Comparison of ENCODE assay signal across 27 cellular contexts in genomic region chr13:30362005-30362788, GRCh38. TPM values are rescaled to one million over a fixed set of nuclear protein-coding genes. Genes with fewer than 3 reads are reported as not detected.
DNase-seq lines count a peak whose midpoint lies in the region; ATAC-seq, FAIRE-seq and TF ChIP-seq lines count a peak whose summit lies in the region.
"Had no signal": no experiment of that assay in that cellular context is flagged by ENCODE, and none has a peak within 500 bp of the region (broad histone marks: within the 10 kb centered on the region; RNA-seq: fewer than 3 reads in every experiment).

No MANE protein-coding gene starts in this region.

- H3K9ac ChIP-seq in K562 (ENCODE audit: insufficient read depth in 1 of 2, low read depth in 2 of 2, low read length in 2 of 2), result no peak overlapping the region

- intact Hi-C loops in heart right ventricle (cut with DNase I) (loop anchor here in 1 of 10 donors (5.0 kb wide), 2 partner anchors 35 to 100 kb away; no protein-coding TSS in a partner anchor), cardiac septum (cut with DNase I) (no loop called here), K562 (cut with micrococcal nuclease) (no loop called here), right lobe of liver (cut with DNase I) (no loop called here), prostate gland (cut with DNase I) (no loop called here)
- intact Hi-C loops in naive thymus-derived CD4-positive, alpha-beta T cell (cut with micrococcal nuclease), result no loop called here

- POLR2A ChIA-PET in K562 (lab: Yijun Ruan, JAX), result interaction anchor here (0.6 to 1.0 kb wide), 5 partner anchors 12 to 664 kb away, joined by 3 to 4 read pairs (median 3); partner anchors contain the start of gene KATNAL1
- POLR2A ChIA-PET in naive thymus-derived CD4-positive, alpha-beta T cell (lab: Charles Lee), result interaction anchor here (0.8 to 1.0 kb wide), 2 partner anchors 10 to 12 kb away, joined by 3 read pairs; no protein-coding TSS in a partner anchor

- no peak for TF ChIP-seq EP300 in K562 (IDR thresholded peaks at IDR 0.05; ENCODE audit: low read length)

- H3K27ac Mint-ChIP-seq in naive thymus-derived CD4-positive, alpha-beta T cell, result no peak overlapping the region
- H3K27ac Mint-ChIP-seq: activated naive CD4-positive, alpha-beta T cell treated with anti-CD3 and anti-CD28 coated beads, Interleukin-2, amount 10 ng/mL, durations not matched to agents 7 days and 5 days; nephron progenitor cell had no signal

- DNase-seq in heart right ventricle (no peak), cardiac septum (ENCODE audit: low spot score) (no peak), K562 (ENCODE audit: extremely low read depth in 1 of 4, low spot score in 3 of 4) (no peak), right lobe of liver (no peak), retina (no peak), prostate gland (ENCODE audit: low spot score) (no peak)
- DNase-seq in naive thymus-derived CD4-positive, alpha-beta T cell, result no peak
- DNase-seq: 8988T; activated CD4-positive, alpha-beta T cell treated with anti-CD3 and anti-CD28 coated beads, Interleukin-2, amount 50 U/mL, for 1 hour; activated naive CD4-positive, alpha-beta T cell treated with anti-CD3 and anti-CD28 coated beads, Interleukin-2, amount 10 ng/mL, durations not matched to agents 7 days and 5 days; caudate nucleus; CD4-positive, alpha-beta memory T cell; islet precursor cell; NCI-H1048; NCI-H1694 treated with DMSO at 0.1 percent for 48 hours; NCI-H2171 treated with DMSO at 0.1 percent for 48 hours; NCI-H524; nephron progenitor cell; NK-92 treated with Interleukin-12 subunit alpha and Interleukin-12 subunit beta, amount 100 ng/mL, for 24 hours; ovary; SHP77; stimulated activated naive CD4-positive, alpha-beta T cell treated with Interleukin-2 at 50 U/mL for 16 hours; T1000 had no signal

- ATAC-seq in heart right ventricle (no peak), K562 (no peak), right lobe of liver (peak; percentile 33 to 63 (median 47))
- ATAC-seq in naive thymus-derived CD4-positive, alpha-beta T cell, result no peak
- ATAC-seq: Panc1 had no signal

- in situ Hi-C loops in K562 (cut with MboI), result no loop called here

- H4K20me1 ChIP-seq in K562 (replicated peaks; ENCODE audit: control insufficient read depth, insufficient read depth, low read length), result no peaks in the 10 kb centered on the region

- no peak for FAIRE-seq in K562 (lab: Jason Lieb, UNC)
- FAIRE-seq: GM12891 had no signal

- peaks cover 12 to 62% (median 15%) of the 10 kb centered on the region in 5 donors for H3K36me3 Mint-ChIP-seq in naive thymus-derived CD4-positive, alpha-beta T cell

- peaks cover 0 to 44% (median 18%) of the 10 kb centered on the region in 7 donors for H3K4me1 Mint-ChIP-seq in naive thymus-derived CD4-positive, alpha-beta T cell

- H3K36me3 ChIP-seq in heart right ventricle (peaks cover 0 to 7% (median 0%) of the 10 kb centered on the region in 9 donors), K562 (ENCODE audit: control insufficient read depth, insufficient read depth, low read length) (no peaks in the 10 kb centered on the region), right lobe of liver (no peaks in the 10 kb centered on the region), prostate gland (no peaks in the 10 kb centered on the region)
- H3K36me3 ChIP-seq in naive thymus-derived CD4-positive, alpha-beta T cell (ENCODE audit: control insufficient read depth in 2 of 3, insufficient read depth in 3 of 3, low read length in 3 of 3), result peaks cover 0 to 2% (median 0%) of the 10 kb centered on the region in 3 experiments
- H3K36me3 ChIP-seq: ovary had no signal

- BruUV-seq in K562 (replicated peaks; lab: Mats Ljungman, UMichigan), result no TSS peak

- H2AFZ ChIP-seq in K562 (ENCODE audit: low read depth, low read length), result no peak overlapping the region

- H3K9me3 ChIP-seq in heart right ventricle (no peaks in the 10 kb centered on the region), K562 (replicated peaks; ENCODE audit: control insufficient read depth, insufficient read depth, low read depth, low read length) (no peaks in the 10 kb centered on the region), right lobe of liver (no peaks in the 10 kb centered on the region), prostate gland (no peaks in the 10 kb centered on the region)
- no peaks in the 10 kb centered on the region for H3K9me3 ChIP-seq in naive thymus-derived CD4-positive, alpha-beta T cell (ENCODE audit: control insufficient read depth in 2 of 3, low read length in 3 of 3)
- H3K9me3 ChIP-seq: ovary had no signal

- peak overlapping the region in 6 of 10 donors; percentile 5 to 82 (median 18) for H3K27ac ChIP-seq in heart right ventricle
- no peak overlapping the region for H3K27ac ChIP-seq in K562 (ENCODE audit: extremely low read depth, low read depth, low read length)
- peak overlapping the region in 2 of 3 donors; percentile 24 to 47 for H3K27ac ChIP-seq in right lobe of liver
- H3K27ac ChIP-seq in temporal lobe (ENCODE audit: low read depth, low read length), result peak overlapping the region; percentile 34
- no peak overlapping the region for H3K27ac ChIP-seq in naive thymus-derived CD4-positive, alpha-beta T cell (ENCODE audit: low read depth, low read length)
- H3K27ac ChIP-seq in prostate gland, result no peak overlapping the region
- H3K27ac ChIP-seq: HL-60, ovary had no signal

- TF ChIP-seq RAD21 in K562 (CRISPR knock-in tag; conservative IDR thresholded peaks at IDR 0.05 in 1 of 2, IDR thresholded peaks at IDR 0.05 in 1 of 2), result no peak

- TF ChIP-seq CTCF in heart right ventricle (IDR thresholded peaks at IDR 0.05), result no peak
- no peak for TF ChIP-seq CTCF in K562 (IDR thresholded peaks at IDR 0.05 in 2 of 3, conservative IDR thresholded peaks at IDR 0.05 in 1 of 3; ENCODE audit: insufficient read depth in 2 of 3, low read depth in 1 of 3, low read length in 3 of 3)
- TF ChIP-seq CTCF in right lobe of liver (IDR thresholded peaks at IDR 0.05), result no peak
- TF ChIP-seq CTCF in prostate gland (IDR thresholded peaks at IDR 0.05), result no peak

- H3K9me3 Mint-ChIP-seq in naive thymus-derived CD4-positive, alpha-beta T cell, result no peaks in the 10 kb centered on the region
- H3K9me3 Mint-ChIP-seq: activated naive CD4-positive, alpha-beta T cell treated with anti-CD3 and anti-CD28 coated beads, Interleukin-2, amount 10 ng/mL, durations not matched to agents 7 days and 5 days; CD4-positive, alpha-beta memory T cell; nephron progenitor cell had no signal

- WGBS in heart right ventricle, 2 donors, result 70 to 80% methylated on average over 6 of the region's 6 CpGs
- WGBS in K562 (ENCODE audit: insufficient coverage, low coverage, missing lambda C conversion rate), result 69% methylated on average over 6 of the region's 6 CpGs
- WGBS in right lobe of liver (ENCODE audit: insufficient coverage, low coverage, low lambda C conversion rate, missing lambda C conversion rate), result 40% methylated on average over 6 of the region's 6 CpGs
- WGBS in prostate gland, result 61% methylated on average over 6 of the region's 6 CpGs

- peaks cover 0 to 42% (median 31%) of the 10 kb centered on the region in 9 donors for H3K4me1 ChIP-seq in heart right ventricle
- peaks cover 10 to 19% of the 10 kb centered on the region in 2 experiments for H3K4me1 ChIP-seq in K562 (replicated peaks in 1 of 2; ENCODE audit: control insufficient read depth in 2 of 2, insufficient read depth in 2 of 2, low read length in 2 of 2)
- H3K4me1 ChIP-seq in right lobe of liver, result peaks cover 0 to 23% (median 8%) of the 10 kb centered on the region in 4 donors
- no peaks in the 10 kb centered on the region for H3K4me1 ChIP-seq in naive thymus-derived CD4-positive, alpha-beta T cell (ENCODE audit: control insufficient read depth in 2 of 2, insufficient read depth in 2 of 2, low read length in 2 of 2)
- no peaks in the 10 kb centered on the region for H3K4me1 ChIP-seq in prostate gland (replicated peaks)

- no peaks in the 10 kb centered on the region for H3K9me1 ChIP-seq in K562 (ENCODE audit: control insufficient read depth, insufficient read depth, low read length)

- no peaks in the 10 kb centered on the region for H3K79me2 ChIP-seq in K562 (ENCODE audit: control insufficient read depth, insufficient read depth, low read length)

- H3K4me3 ChIP-seq in heart right ventricle (no peak overlapping the region), K562 (no peak overlapping the region), right lobe of liver (no peak overlapping the region), prostate gland (no peak overlapping the region)
- no peak overlapping the region for H3K4me3 ChIP-seq in naive thymus-derived CD4-positive, alpha-beta T cell (ENCODE audit: low read length)
- H3K4me3 ChIP-seq: ovary had no signal

- H3K27me3 ChIP-seq in heart right ventricle, result no peaks in the 10 kb centered on the region
- no peaks in the 10 kb centered on the region; a peak in 1 of 5 replicates for H3K27me3 ChIP-seq in K562 (ENCODE audit: control insufficient read depth in 2 of 2, insufficient read depth in 2 of 2, low read length in 2 of 2)
- no peaks in the 10 kb centered on the region for H3K27me3 ChIP-seq in right lobe of liver
- no peaks in the 10 kb centered on the region for H3K27me3 ChIP-seq in naive thymus-derived CD4-positive, alpha-beta T cell (ENCODE audit: control insufficient read depth in 2 of 2, insufficient read depth in 2 of 2, low read length in 2 of 2)
- no peaks in the 10 kb centered on the region for H3K27me3 ChIP-seq in prostate gland (replicated peaks; ENCODE audit: insufficient read depth)
- H3K27me3 ChIP-seq: ovary had no signal

- peak overlapping the region; percentile 33; the same call in 1 of the 2 replicates for H3K4me2 ChIP-seq in K562 (ENCODE audit: insufficient read depth, low read length)

- H3K27me3 Mint-ChIP-seq in naive thymus-derived CD4-positive, alpha-beta T cell, result no peaks in the 10 kb centered on the region
- H3K27me3 Mint-ChIP-seq: activated naive CD4-positive, alpha-beta T cell treated with anti-CD3 and anti-CD28 coated beads, Interleukin-2, amount 10 ng/mL, durations not matched to agents 7 days and 5 days; CD4-positive, alpha-beta memory T cell had no signal

- no peak overlapping the region for H3K4me3 Mint-ChIP-seq in naive thymus-derived CD4-positive, alpha-beta T cell
- H3K4me3 Mint-ChIP-seq: activated naive CD4-positive, alpha-beta T cell treated with anti-CD3 and anti-CD28 coated beads, Interleukin-2, amount 10 ng/mL, durations not matched to agents 7 days and 5 days; CD4-positive, alpha-beta memory T cell; nephron progenitor cell had no signal

- CTCF ChIA-PET in K562 (lab: Yijun Ruan, JAX; ENCODE audit: low intra/inter-chr PET ratio), result no interaction called here
- CTCF ChIA-PET in naive thymus-derived CD4-positive, alpha-beta T cell (lab: Charles Lee), result no interaction called here

- TF ChIP-seq POLR2A in K562 (conservative IDR thresholded peaks at IDR 0.05) (no peak), right lobe of liver (IDR thresholded peaks at IDR 0.05) (no peak), prostate gland (IDR thresholded peaks at IDR 0.05) (no peak)

RNA-seq across cellular contexts. Expression of gene KATNAL1, which starts 54.8 kb away (rescaled TPM):
- 10 to 100 TPM; 36.0 to 61.9 (median 53.3) TPM for total RNA-seq in heart right ventricle
- 1 to 10 TPM; 5.1 to 5.9 TPM for polyA plus RNA-seq in heart right ventricle
- 95.3 TPM for total RNA-seq in cardiac septum
- total RNA-seq in K562 (2011; cell fraction: chromatin; rRNA removed; ENCODE audit: low replicate concordance), result 12.1 and 24.1 TPM in 2 replicates
- total RNA-seq in K562 (2011; cell fraction: nucleolus; rRNA removed), result 4.2 and 5.1 TPM in 2 replicates
- total RNA-seq in K562 (2011; cell fraction: nucleoplasm; rRNA removed), result 14.5 and 20.1 TPM in 2 replicates
- 2.2 and 3.5 TPM in 2 replicates for total RNA-seq in K562 (2014; rRNA removed)
- total RNA-seq in K562 (2014; rRNA removed; fragmentation: Illumina TruSeq; extraction: Trizol), result 8.2 and 9.7 TPM in 2 replicates
- 6.0 and 6.3 TPM in 2 replicates for total RNA-seq in K562 (2015; rRNA removed; fragmentation: Illumina TruSeq; extraction: Trizol)
- 6.3 and 6.4 TPM in 2 replicates for total RNA-seq in K562 (2021)
- 4.9 and 6.7 TPM in 2 replicates for polyA plus RNA-seq in K562 (2011; rRNA removed)
- 1.5 and 3.0 TPM in 2 replicates for polyA plus RNA-seq in K562 (2011; cell fraction: cytosol; rRNA removed)
- polyA plus RNA-seq in K562 (2011; cell fraction: nucleus; rRNA removed), result 4.2 and 4.8 TPM in 2 replicates
- polyA plus RNA-seq in K562 (2012), result 2.9 and 4.4 TPM in 2 replicates
- 4.6 and 5.5 TPM in 2 replicates for polyA plus RNA-seq in K562 (2014; fragmentation: Illumina TruSeq; extraction: Trizol)
- polyA plus RNA-seq in K562 (2014; fragmentation: Nextera tagmentation; extraction: Ambion mirVana), result 1 to 10 TPM; 2.7 to 3.0 TPM
- 2.4 and 2.5 TPM in 2 replicates for polyA plus RNA-seq in K562 (2014; rRNA removed)
- polyA minus RNA-seq in K562 (2011; rRNA and poly(A)+ RNA removed), result 11.7 and 16.3 TPM in 2 replicates
- 2.2 and 4.9 TPM in 2 replicates for polyA minus RNA-seq in K562 (2011; cell fraction: cytosol; rRNA and poly(A)+ RNA removed)
- polyA minus RNA-seq in K562 (2011; cell fraction: nucleus; rRNA and poly(A)+ RNA removed), result 5.4 and 11.6 TPM in 2 replicates
- 1 to 10 TPM; 6.3 to 10.0 (median 9.3) TPM for total RNA-seq in right lobe of liver
- 47.9 TPM for total RNA-seq in temporal lobe
- 10 to 100 TPM in 1 of 5 experiments, 1 to 10 TPM in 3, under 1 TPM in 1; 0.89 to 16.8 (median 4.2) TPM for total RNA-seq in naive thymus-derived CD4-positive, alpha-beta T cell
- 1 to 10 TPM in 1 of 2 donors, under 1 TPM in 1; 0.25 to 1.4 TPM for polyA plus RNA-seq in naive thymus-derived CD4-positive, alpha-beta T cell
- 10 to 100 TPM; 12.8 to 16.4 TPM for total RNA-seq in prostate gland

Comparison
In these comparisons a context has a peak if more than half of its experiments do, and no peak if none do; other contexts are left out.
1. ATAC-seq: peak in right lobe of liver (4 of 4); none in heart right ventricle (0 of 8), K562 (single experiment) and naive thymus-derived CD4-positive, alpha-beta T cell (single experiment).
2. H3K27ac ChIP-seq: peak in heart right ventricle (6 of 10), right lobe of liver (2 of 3) and temporal lobe (single experiment); none in K562 (single experiment), naive thymus-derived CD4-positive, alpha-beta T cell (single experiment) and prostate gland (0 of 2).